ENCODE assay signal across 8 cellular contexts in genomic region chr19:58380736-58381459, GRCh38. TPM values are rescaled to one million over a fixed set of nuclear protein-coding genes. Genes with fewer than 3 reads are reported as not detected.
DNase-seq lines count a peak whose midpoint lies in the region; ATAC-seq and TF ChIP-seq lines count a peak whose summit lies in the region.

ZNF837 (minus strand) TSS chr19:58381030; CDS start chr19:58369332, 11,698 bp downstream.

- peak; percentile 88 for TF ChIP-seq POLR2A in GM15510 (IDR thresholded peaks at IDR 0.05; ENCODE audit: borderline replicate concordance, extremely low read depth, insufficient read length)

- H3K27ac ChIP-seq in heart right ventricle: peak within 1 kb of the TSS; percentile 74 to 98 (median 95)

- TF ChIP-seq CTCF in heart right ventricle (IDR thresholded peaks at IDR 0.05) (peak in 2 of 9 donors; percentile 12 to 16), type B pancreatic cell (conservative IDR thresholded peaks at IDR 0.05) (no peak)

- no peaks in the 10 kb centered on the region for H3K27me3 Mint-ChIP-seq in type B pancreatic cell

- no peaks in the 10 kb centered on the region for H3K36me3 ChIP-seq in heart right ventricle

- intact Hi-C loops in heart right ventricle (cut with DNase I): loop anchor here in 1 of 10 donors (2.0 kb wide), 1 partner anchor 18 kb away; the partner anchor contains the start of gene ZNF497

- no peaks in the 10 kb centered on the region for H3K9me3 ChIP-seq in heart right ventricle

- no peaks in the 10 kb centered on the region for H3K27me3 ChIP-seq in heart right ventricle

- DNase-seq in NCI-H146 treated with DMSO at 0.1 percent for 48 hours (lab: John Stamatoyannopoulos, UW; ENCODE audit: unreplicated experiment) (peak; percentile 99), T-helper 1 cell (peak; percentile 97 to 100 (median 98)), amniotic stem cell (lab: John Stamatoyannopoulos, UW) (peak; percentile 100), heart right ventricle (peak; percentile 97 to 100), pons (ENCODE audit: low spot score) (peak; percentile 100), type B pancreatic cell (ENCODE audit: extremely low spot score, unreplicated experiment) (peak; percentile 97)

- peak; percentile 75 for ATAC-seq in HG02884 (IDR thresholded peaks at IDR 0.05; ENCODE audit: unreplicated experiment)
- ATAC-seq in heart right ventricle: peak; percentile 94 to 97 (median 95)

- H3K4me1 ChIP-seq in heart right ventricle: peaks cover 15 to 39% (median 25%) of the 10 kb centered on the region in 9 donors

- H3K4me1 Mint-ChIP-seq in type B pancreatic cell (ENCODE audit: unreplicated experiment): peaks cover 3% of the 10 kb centered on the region

- peak within 1 kb of the TSS; percentile 53 to 96 (median 79) for H3K4me3 ChIP-seq in heart right ventricle

- peak within 1 kb of the TSS; percentile 94 for H3K4me3 Mint-ChIP-seq in type B pancreatic cell

- H3K36me3 Mint-ChIP-seq in type B pancreatic cell: no peaks in the 10 kb centered on the region

- 0% methylated on average over 77 of the region's 77 CpGs for WGBS in heart right ventricle, 2 donors

- H3K27ac Mint-ChIP-seq in type B pancreatic cell: peak within 1 kb of the TSS; percentile 95

- H3K9me3 Mint-ChIP-seq in type B pancreatic cell: no peaks in the 10 kb centered on the region

RNA-seq across cellular contexts. Expression of gene ZNF837, which starts in this region (rescaled TPM):
- under 1 TPM; 0.11 to 0.90 (median 0.41) TPM for total RNA-seq in heart right ventricle
- under 1 TPM; 0.36 to 0.88 TPM for polyA plus RNA-seq in heart right ventricle
- 2.8 and 3.8 TPM in 2 replicates for total RNA-seq in type B pancreatic cell (ENCODE audit: low replicate concordance)

Comparison
In these comparisons a context has a peak if more than half of its experiments do, and no peak if none do; other contexts are left out.
1. Peak in every context shown above with its lines: DNase-seq, ATAC-seq, H3K4me3 ChIP-seq and H3K27ac ChIP-seq.
2. Peak in DNase-seq, ATAC-seq, H3K4me3 ChIP-seq and H3K27ac ChIP-seq in heart right ventricle; RNA of the gene not detected or under 1 TPM.